20 cellular contexts compared by ENCODE assay signal in genomic region chr4:94506822-94507221, GRCh38. TPM values are rescaled to one million over a fixed set of nuclear protein-coding genes. Genes with fewer than 3 reads are reported as not detected.
DNase-seq lines count a peak whose midpoint lies in the region; ATAC-seq, FAIRE-seq and TF ChIP-seq lines count a peak whose summit lies in the region.
"Had no signal": no experiment of that assay in that cellular context is flagged by ENCODE, and none has a peak within 500 bp of the region (broad histone marks: within the 10 kb centered on the region; RNA-seq: fewer than 3 reads in every experiment).

No MANE protein-coding gene starts in this region.

- no peaks in the 10 kb centered on the region for H3K9me3 Mint-ChIP-seq in natural killer cell
- H3K9me3 Mint-ChIP-seq: activated naive CD4-positive, alpha-beta T cell treated with anti-CD3 and anti-CD28 coated beads, Interleukin-2, amount 10 ng/mL, durations not matched to agents 7 days and 5 days; CD14-positive monocyte; central memory CD8-positive, alpha-beta T cell; stimulated activated naive B cell treated with anti-CD40 and anti-IgM and Interleukin-4, amounts not matched to agents 10 μg/mL and 1 μg/mL and 100 μg/mL, for 72 hours; T-helper 2 cell treated with Interferon-gamma antibody and Interleukin-4, amounts not matched to agents 5 μg/mL and 100 μg/mL, for 36 hours had no signal

- no peak overlapping the region for H3K4me3 Mint-ChIP-seq in natural killer cell
- H3K4me3 Mint-ChIP-seq: activated naive CD4-positive, alpha-beta T cell treated with anti-CD3 and anti-CD28 coated beads, Interleukin-2, amount 10 ng/mL, durations not matched to agents 7 days and 5 days; CD14-positive monocyte; central memory CD8-positive, alpha-beta T cell; stimulated activated naive B cell treated with anti-CD40 and anti-IgM and Interleukin-4, amounts not matched to agents 10 μg/mL and 1 μg/mL and 100 μg/mL, for 72 hours; T-helper 2 cell treated with Interferon-gamma antibody and Interleukin-4, amounts not matched to agents 5 μg/mL and 100 μg/mL, for 36 hours had no signal

- H3K9me3 ChIP-seq in GM23248 (ENCODE audit: low read depth) (no peaks in the 10 kb centered on the region), PC-9 (ENCODE audit: insufficient read depth, low read depth) (no peaks in the 10 kb centered on the region), hepatocyte (ENCODE audit: low read depth) (no peaks in the 10 kb centered on the region), psoas muscle (no peaks in the 10 kb centered on the region)

- H3K4me2 ChIP-seq in GM23248 (ENCODE audit: unreplicated experiment) (no peak overlapping the region), PC-9 (no peak overlapping the region), hepatocyte (no peak overlapping the region)

- H3K4me1 Mint-ChIP-seq in natural killer cell = peaks cover 6 to 9% of the 10 kb centered on the region in 2 donors
- H3K4me1 Mint-ChIP-seq: activated naive CD4-positive, alpha-beta T cell treated with anti-CD3 and anti-CD28 coated beads, Interleukin-2, amount 10 ng/mL, durations not matched to agents 7 days and 5 days; central memory CD8-positive, alpha-beta T cell had no signal

- no peaks in the 10 kb centered on the region for H3K36me3 ChIP-seq in GM23248 (ENCODE audit: low read depth)
- no peaks in the 10 kb centered on the region for H3K36me3 ChIP-seq in PC-9 (ENCODE audit: low read depth)
- H3K36me3 ChIP-seq in hepatocyte (replicated peaks; ENCODE audit: insufficient read depth, low read depth) = no peaks in the 10 kb centered on the region
- H3K36me3 ChIP-seq in psoas muscle (ENCODE audit: insufficient read depth in 1 of 2, low read depth in 1 of 2) = peaks cover 0 to 6% of the 10 kb centered on the region in 2 donors

- H3F3A ChIP-seq in GM23248 (ENCODE audit: insufficient read depth) = peaks cover 75% of the 10 kb centered on the region
- H3F3A ChIP-seq in PC-9 (ENCODE audit: insufficient read depth, low read depth) = peaks cover 14% of the 10 kb centered on the region; the same call in 1 of the 2 replicates

- ATAC-seq in psoas muscle = no peak
- ATAC-seq in natural killer cell = no peak

- TF ChIP-seq CTCF in PC-9 (conservative IDR thresholded peaks at IDR 0.05) (no peak), hepatocyte (IDR thresholded peaks at IDR 0.05; ENCODE audit: poor library complexity) (no peak), psoas muscle (IDR thresholded peaks at IDR 0.05) (no peak), natural killer cell (IDR thresholded peaks at IDR 0.05) (no peak), D721Med (IDR thresholded peaks at IDR 0.05; ENCODE audit: insufficient read depth, missing control alignments) (no peak)

- H3K4me3 ChIP-seq in GM23248 (no peak overlapping the region), PC-9 (no peak overlapping the region), hepatocyte (no peak overlapping the region), psoas muscle (no peak overlapping the region)

- FAIRE-seq in D721Med (lab: Jason Lieb, UNC) = no peak
- FAIRE-seq: islet of Langerhans had no signal

- 97 to 99% methylated on average over 7 of the region's 7 CpGs for WGBS in GM23248 (ENCODE audit: low coverage in 1 of 2, low lambda C conversion rate in 2 of 2, missing lambda C conversion rate in 2 of 2), 2 experiments
- WGBS in hepatocyte (ENCODE audit: low lambda C conversion rate, missing lambda C conversion rate) = 85% methylated on average over 7 of the region's 7 CpGs
- WGBS in psoas muscle, 3 donors = 61 to 82% (median 62%) methylated on average over 7 of the region's 7 CpGs

- H3K9ac ChIP-seq in GM23248 = no peak overlapping the region

- H3K79me2 ChIP-seq in GM23248 (ENCODE audit: insufficient read depth) = peaks cover 96% of the 10 kb centered on the region
- no peaks in the 10 kb centered on the region for H3K79me2 ChIP-seq in PC-9 (ENCODE audit: low read depth)
- peaks cover 42% of the 10 kb centered on the region for H3K79me2 ChIP-seq in hepatocyte

- in situ Hi-C loops in GM23248 (cut with MboI) = no loop called here

- POLR2A ChIA-PET in PC-9 (lab: Charles Lee; ENCODE audit: unreplicated experiment) = no interaction called here

- H3K9me2 ChIP-seq in GM23248 (ENCODE audit: insufficient read depth) (no peaks in the 10 kb centered on the region), PC-9 (ENCODE audit: insufficient read depth) (no peaks in the 10 kb centered on the region), hepatocyte (replicated peaks; ENCODE audit: insufficient read depth) (no peaks in the 10 kb centered on the region)

- H2AFZ ChIP-seq in GM23248 (no peak overlapping the region), PC-9 (no peak overlapping the region), hepatocyte (no peak overlapping the region)

- no peak for DNase-seq in GM23248
- DNase-seq in PC-9 = no peak
- DNase-seq in hepatocyte (ENCODE audit: low spot score) = no peak
- DNase-seq in psoas muscle = no peak
- no peak for DNase-seq in natural killer cell
- DNase-seq in activated CD4-positive, CD25-positive, alpha-beta regulatory T cell (lab: John Stamatoyannopoulos, UW) = no peak
- DNase-seq in D721Med (ENCODE audit: insufficient read length, low spot score) = no peak
- DNase-seq: activated CD4-positive, alpha-beta T cell treated with anti-CD3 and anti-CD28 coated beads for 48 hours; activated naive CD4-positive, alpha-beta T cell treated with anti-CD3 and anti-CD28 coated beads, Interleukin-2, amount 10 ng/mL, durations not matched to agents 7 days and 5 days; anterior cingulate cortex; EL; erythroblast; NCI-H1092 treated with DMSO at 0.1 percent for 48 hours; NCI-H187 treated with DMSO at 0.1 percent for 48 hours; stimulated activated CD4-positive, alpha-beta T cell treated with anti-CD3 and anti-CD28 coated beads, Interleukin-4, amount 100 ng/mL, for 1 hour; stimulated activated naive B cell treated with anti-CD40 and anti-IgM and Interleukin-4, amounts not matched to agents 10 μg/mL and 1 μg/mL and 100 μg/mL, for 72 hours had no signal

- peaks cover 46% of the 10 kb centered on the region for H3K4me1 ChIP-seq in GM23248 (ENCODE audit: insufficient read depth)
- peaks cover 26% of the 10 kb centered on the region for H3K4me1 ChIP-seq in PC-9 (replicated peaks; ENCODE audit: insufficient read depth)
- H3K4me1 ChIP-seq in hepatocyte (ENCODE audit: insufficient read depth) = peaks cover 21% of the 10 kb centered on the region
- peaks cover 85% of the 10 kb centered on the region for H3K4me1 ChIP-seq in psoas muscle

- H3K27me3 ChIP-seq in GM23248 (replicated peaks; ENCODE audit: insufficient read depth) = no peaks in the 10 kb centered on the region
- no peaks in the 10 kb centered on the region for H3K27me3 ChIP-seq in PC-9 (ENCODE audit: insufficient read depth, low read depth)
- H3K27me3 ChIP-seq in hepatocyte = no peaks in the 10 kb centered on the region
- H3K27me3 ChIP-seq in psoas muscle (ENCODE audit: insufficient read depth in 3 of 3, low read length in 2 of 3) = no peaks in the 10 kb centered on the region

- H3K27ac ChIP-seq in GM23248 = 0 out of 2 replicates have a peak overlapping the region, but pooled peaks have one; percentile 72
- H3K27ac ChIP-seq in PC-9 = peak overlapping the region; percentile 66
- H3K27ac ChIP-seq in hepatocyte = peak overlapping the region; percentile 17
- H3K27ac ChIP-seq in psoas muscle = peak overlapping the region; percentile 78

- H4K20me1 ChIP-seq in GM23248 (ENCODE audit: insufficient read depth) (0 out of 2 replicates have a peak, but pooled peaks cover 5% of the 10 kb centered on the region), PC-9 (ENCODE audit: insufficient read depth) (no peaks in the 10 kb centered on the region), hepatocyte (ENCODE audit: insufficient read depth, poor library complexity, severe bottlenecking) (no peaks in the 10 kb centered on the region)

- no peak overlapping the region for H3K27ac Mint-ChIP-seq in natural killer cell
- H3K27ac Mint-ChIP-seq: activated naive CD4-positive, alpha-beta T cell treated with anti-CD3 and anti-CD28 coated beads, Interleukin-2, amount 10 ng/mL, durations not matched to agents 7 days and 5 days; CD14-positive monocyte; stimulated activated naive B cell treated with anti-CD40 and anti-IgM and Interleukin-4, amounts not matched to agents 10 μg/mL and 1 μg/mL and 100 μg/mL, for 72 hours; T-helper 2 cell treated with Interferon-gamma antibody and Interleukin-4, amounts not matched to agents 5 μg/mL and 100 μg/mL, for 36 hours had no signal

- intact Hi-C loops in PC-9 (cut with micrococcal nuclease; ENCODE audit: unreplicated experiment) = no loop called here
- intact Hi-C loops in psoas muscle (cut with DNase I) = no loop called here
- intact Hi-C loops in natural killer cell (cut with micrococcal nuclease) = no loop called here

- no peaks in the 10 kb centered on the region for H3K27me3 Mint-ChIP-seq in natural killer cell (ENCODE audit: low read depth in 2 of 2)
- H3K27me3 Mint-ChIP-seq: activated naive CD4-positive, alpha-beta T cell treated with anti-CD3 and anti-CD28 coated beads, Interleukin-2, amount 10 ng/mL, durations not matched to agents 7 days and 5 days; central memory CD8-positive, alpha-beta T cell; stimulated activated naive B cell treated with anti-CD40 and anti-IgM and Interleukin-4, amounts not matched to agents 10 μg/mL and 1 μg/mL and 100 μg/mL, for 72 hours had no signal

- CTCF ChIA-PET in PC-9 (lab: Charles Lee) = no interaction called here

- no TSS peak for BruUV-seq in PC-9 (replicated peaks; lab: Mats Ljungman, UMichigan)

- no peaks in the 10 kb centered on the region for H3K36me3 Mint-ChIP-seq in natural killer cell
- H3K36me3 Mint-ChIP-seq: activated naive CD4-positive, alpha-beta T cell treated with anti-CD3 and anti-CD28 coated beads, Interleukin-2, amount 10 ng/mL, durations not matched to agents 7 days and 5 days had no signal

RNA-seq across cellular contexts. Expression of gene PDLIM5, which starts 55.1 kb away (rescaled TPM):
- total RNA-seq in GM23248 (2014; rRNA removed; shearing (Covaris generic)) = 115 and 185 TPM in 2 replicates
- polyA plus RNA-seq in GM23248 (2016; fragmentation: Nextera tagmentation; extraction: Ambion mirVana) = 147 and 149 TPM in 2 replicates
- 121 and 130 TPM in 2 replicates for total RNA-seq in PC-9 (2021)
- total RNA-seq in hepatocyte = 121 and 122 TPM in 2 replicates
- polyA plus RNA-seq in hepatocyte = 88.7 and 97.1 TPM in 2 replicates
- 100 to 1,000 TPM; 459 to 840 (median 509) TPM for total RNA-seq in psoas muscle
- 100 to 1,000 TPM; 215 to 533 (median 426) TPM for polyA plus RNA-seq in psoas muscle
- total RNA-seq in natural killer cell = 10 to 100 TPM; 41.8 to 94.8 (median 50.5) TPM

Comparison
In these comparisons a context has a peak if more than half of its experiments do, and no peak if none do; other contexts are left out.
1. H3K27ac ChIP-seq: peak in every context shown above with its lines; median percentile 78 in psoas muscle; 72 in GM23248; 66 in PC-9; 17 in hepatocyte.